1 cellular context compared by ENCODE assay signal in the genomic region with DNA sequence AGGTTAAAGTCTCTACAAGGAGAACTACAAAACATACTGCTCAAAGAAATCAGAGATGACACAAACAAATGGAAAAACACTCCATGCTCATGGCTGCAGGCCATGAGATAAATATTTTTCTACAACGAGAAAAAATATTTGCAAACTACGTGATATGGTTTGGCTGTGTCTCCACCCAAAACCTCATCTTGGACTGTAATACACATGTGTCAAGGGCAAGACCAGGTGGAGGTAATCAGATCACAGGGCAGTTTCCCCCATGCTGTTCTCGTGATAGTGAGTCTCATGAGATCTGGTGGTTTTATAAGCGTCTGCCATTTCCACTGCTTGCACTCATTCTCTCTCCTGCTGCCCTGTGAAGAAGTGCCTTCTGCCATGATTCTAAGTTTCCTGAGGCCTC.
TF ChIP-seq lines count a peak whose summit lies in the region.

No MANE protein-coding gene starts in this region.

TF ChIP-seq in IMR-90, 13 proteins besides CTCF, POLR2A, EP300 and RAD21:
- TF ChIP-seq MXI1 (IDR thresholded peaks at IDR 0.05; ENCODE audit: borderline replicate concordance, low read depth, low read length), result no peak
- TF ChIP-seq, protein P1, sequence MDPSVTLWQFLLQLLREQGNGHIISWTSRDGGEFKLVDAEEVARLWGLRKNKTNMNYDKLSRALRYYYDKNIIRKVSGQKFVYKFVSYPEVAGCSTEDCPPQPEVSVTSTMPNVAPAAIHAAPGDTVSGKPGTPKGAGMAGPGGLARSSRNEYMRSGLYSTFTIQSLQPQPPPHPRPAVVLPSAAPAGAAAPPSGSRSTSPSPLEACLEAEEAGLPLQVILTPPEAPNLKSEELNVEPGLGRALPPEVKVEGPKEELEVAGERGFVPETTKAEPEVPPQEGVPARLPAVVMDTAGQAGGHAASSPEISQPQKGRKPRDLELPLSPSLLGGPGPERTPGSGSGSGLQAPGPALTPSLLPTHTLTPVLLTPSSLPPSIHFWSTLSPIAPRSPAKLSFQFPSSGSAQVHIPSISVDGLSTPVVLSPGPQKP (IDR thresholded peaks at IDR 0.05; ENCODE audit: borderline replicate concordance, low read depth, low read length), result no peak
- TF ChIP-seq CEBPB (IDR thresholded peaks at IDR 0.05; ENCODE audit: low read depth, low read length), result no peak
- TF ChIP-seq RFX5 (IDR thresholded peaks at IDR 0.05; ENCODE audit: low read depth, low read length), result no peak
- no peak for TF ChIP-seq MAFK (IDR thresholded peaks at IDR 0.05; ENCODE audit: low read depth, low read length)
- no peak for TF ChIP-seq CHD1 (IDR thresholded peaks at IDR 0.05; ENCODE audit: low read depth, low read length)
- TF ChIP-seq FOS (IDR thresholded peaks at IDR 0.05; ENCODE audit: low read depth, low read length), result no peak
- no peak for TF ChIP-seq RCOR1 (IDR thresholded peaks at IDR 0.05; ENCODE audit: insufficient replicate concordance, low read length)
- no peak for TF ChIP-seq USF2 (IDR thresholded peaks at IDR 0.05; ENCODE audit: low read depth, low read length)
TF ChIP-seq in IMR-90: peak in this region for 0.
